Comparison of ENCODE assay signal across 1 cellular context in the genomic region with DNA sequence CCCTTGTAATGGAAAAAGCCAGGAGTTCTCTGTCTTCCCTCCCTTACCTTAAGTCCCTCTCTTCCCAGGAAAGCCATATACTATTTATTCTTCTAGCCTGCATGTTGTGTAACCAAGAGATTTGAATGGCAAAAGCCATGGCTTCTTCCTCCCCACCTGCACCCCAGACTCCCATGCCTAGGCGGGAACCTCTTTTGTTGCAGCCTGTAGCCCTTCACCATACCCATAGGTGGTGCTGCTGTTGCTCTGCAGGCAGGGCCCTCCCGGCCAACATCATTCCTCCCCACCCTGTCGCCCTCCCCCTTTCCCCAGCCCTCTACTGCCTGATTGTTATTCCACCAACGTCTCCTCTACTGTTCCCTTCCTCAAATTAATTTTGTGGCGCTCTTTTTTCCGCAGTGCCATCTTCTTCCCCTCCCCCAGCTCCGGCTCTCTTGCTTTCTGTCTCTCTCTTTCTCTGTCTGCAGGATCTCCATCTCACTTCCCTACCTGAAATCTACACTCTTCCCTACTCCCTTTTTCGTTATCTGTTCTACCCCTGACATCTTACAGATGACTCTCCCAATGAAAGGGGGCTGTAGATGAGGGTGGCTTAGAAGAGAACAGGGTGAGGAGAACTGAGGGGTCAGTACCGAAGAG.
TF ChIP-seq lines count a peak whose summit lies in the region.

No MANE protein-coding gene starts in this region.

TF ChIP-seq in K562, 482 proteins besides CTCF, POLR2A, EP300 and RAD21 (continued from another document):
- TF ChIP-seq, protein P1, sequence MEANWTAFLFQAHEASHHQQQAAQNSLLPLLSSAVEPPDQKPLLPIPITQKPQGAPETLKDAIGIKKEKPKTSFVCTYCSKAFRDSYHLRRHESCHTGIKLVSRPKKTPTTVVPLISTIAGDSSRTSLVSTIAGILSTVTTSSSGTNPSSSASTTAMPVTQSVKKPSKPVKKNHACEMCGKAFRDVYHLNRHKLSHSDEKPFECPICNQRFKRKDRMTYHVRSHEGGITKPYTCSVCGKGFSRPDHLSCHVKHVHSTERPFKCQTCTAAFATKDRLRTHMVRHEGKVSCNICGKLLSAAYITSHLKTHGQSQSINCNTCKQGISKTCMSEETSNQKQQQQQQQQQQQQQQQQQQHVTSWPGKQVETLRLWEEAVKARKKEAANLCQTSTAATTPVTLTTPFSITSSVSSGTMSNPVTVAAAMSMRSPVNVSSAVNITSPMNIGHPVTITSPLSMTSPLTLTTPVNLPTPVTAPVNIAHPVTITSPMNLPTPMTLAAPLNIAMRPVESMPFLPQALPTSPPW (CRISPR knock-in tag; IDR thresholded peaks at IDR 0.05) = peak; percentile 42; the same call in 1 of the 2 replicates
- TF ChIP-seq, protein P2, sequence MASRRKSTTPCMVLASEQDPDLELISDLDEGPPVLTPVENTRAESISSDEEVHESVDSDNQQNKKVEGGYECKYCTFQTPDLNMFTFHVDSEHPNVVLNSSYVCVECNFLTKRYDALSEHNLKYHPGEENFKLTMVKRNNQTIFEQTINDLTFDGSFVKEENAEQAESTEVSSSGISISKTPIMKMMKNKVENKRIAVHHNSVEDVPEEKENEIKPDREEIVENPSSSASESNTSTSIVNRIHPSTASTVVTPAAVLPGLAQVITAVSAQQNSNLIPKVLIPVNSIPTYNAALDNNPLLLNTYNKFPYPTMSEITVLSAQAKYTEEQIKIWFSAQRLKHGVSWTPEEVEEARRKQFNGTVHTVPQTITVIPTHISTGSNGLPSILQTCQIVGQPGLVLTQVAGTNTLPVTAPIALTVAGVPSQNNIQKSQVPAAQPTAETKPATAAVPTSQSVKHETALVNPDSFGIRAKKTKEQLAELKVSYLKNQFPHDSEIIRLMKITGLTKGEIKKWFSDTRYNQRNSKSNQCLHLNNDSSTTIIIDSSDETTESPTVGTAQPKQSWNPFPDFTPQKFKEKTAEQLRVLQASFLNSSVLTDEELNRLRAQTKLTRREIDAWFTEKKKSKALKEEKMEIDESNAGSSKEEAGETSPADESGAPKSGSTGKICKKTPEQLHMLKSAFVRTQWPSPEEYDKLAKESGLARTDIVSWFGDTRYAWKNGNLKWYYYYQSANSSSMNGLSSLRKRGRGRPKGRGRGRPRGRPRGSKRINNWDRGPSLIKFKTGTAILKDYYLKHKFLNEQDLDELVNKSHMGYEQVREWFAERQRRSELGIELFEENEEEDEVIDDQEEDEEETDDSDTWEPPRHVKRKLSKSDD (conservative IDR thresholded peaks at IDR 0.05; ENCODE audit: low read length) = no peak
- no peak for TF ChIP-seq JUN (IDR thresholded peaks at IDR 0.05; ENCODE audit: borderline replicate concordance, low read depth, low read length)
- TF ChIP-seq JUN (CRISPR knock-in tag; IDR thresholded peaks at IDR 0.05; ENCODE audit: borderline replicate concordance) = no peak
- no peak for TF ChIP-seq FOS (IDR thresholded peaks at IDR 0.05; ENCODE audit: extremely low read depth, insufficient read length)
- TF ChIP-seq MAFK (IDR thresholded peaks at IDR 0.05; ENCODE audit: low read length) = no peak
- no peak for TF ChIP-seq ZNF146 (CRISPR knock-in tag; IDR thresholded peaks at IDR 0.05; ENCODE audit: unreplicated experiment)
